Comparison of ENCODE assay signal across 28 cellular contexts in the genomic region with DNA sequence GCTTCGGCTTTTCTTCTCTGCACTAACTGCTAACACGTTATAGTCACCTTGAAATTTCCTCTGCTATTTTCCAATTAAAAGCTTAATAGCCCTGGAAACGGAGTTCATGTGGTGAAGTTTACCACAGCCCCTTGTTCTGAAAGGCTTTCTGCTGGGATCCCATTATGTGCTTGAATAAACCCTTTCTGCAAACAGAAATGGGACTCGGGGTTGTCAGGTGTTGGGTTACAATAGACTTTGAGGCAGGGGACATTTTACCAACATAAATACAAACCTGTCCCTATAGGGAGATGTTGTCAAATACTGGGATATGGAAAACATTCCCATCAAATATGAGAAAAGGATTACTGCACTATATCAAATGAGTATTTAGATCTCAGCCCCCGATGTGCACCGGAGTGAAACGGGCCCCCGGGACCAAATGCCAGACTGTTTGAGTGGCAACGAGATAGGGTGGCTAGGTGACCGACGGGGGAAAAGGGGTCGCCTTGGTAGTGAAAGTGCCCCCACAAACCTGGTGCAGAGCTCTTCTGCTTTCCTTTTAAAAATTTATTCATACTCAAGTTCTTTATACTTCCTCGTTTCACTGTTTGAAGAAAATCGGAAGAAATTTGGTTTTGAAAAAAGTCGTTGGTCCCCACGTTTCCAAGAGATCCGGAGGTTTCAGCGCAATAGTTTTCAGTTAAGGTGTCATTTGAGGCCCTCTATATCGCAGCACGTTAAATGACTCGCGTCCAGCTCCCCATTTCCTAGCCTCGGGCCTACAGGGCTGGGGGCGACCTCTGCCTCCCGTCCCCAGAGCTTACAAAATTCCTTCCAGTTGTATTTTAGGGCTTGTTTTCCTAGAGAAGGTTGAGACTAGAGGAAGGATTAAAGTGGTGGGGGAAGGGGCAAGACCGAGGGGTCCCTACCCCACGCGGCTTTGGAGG. TPM values are rescaled to one million over a fixed set of nuclear protein-coding genes. Genes with fewer than 3 reads are reported as not detected.
DNase-seq lines count a peak whose midpoint lies in the region; ATAC-seq, FAIRE-seq and TF ChIP-seq lines count a peak whose summit lies in the region.
"Had no signal": no experiment of that assay in that cellular context is flagged by ENCODE, and none has a peak within 500 bp of the region (broad histone marks: within the 10 kb centered on the region; RNA-seq: fewer than 3 reads in every experiment).

No MANE protein-coding gene starts in this region.

- H3K36me3 ChIP-seq in GM23338 (ENCODE audit: insufficient read depth) (no peaks in the 10 kb centered on the region), astrocyte (ENCODE audit: insufficient read depth, low read length) (no peaks in the 10 kb centered on the region)
- H3K36me3 ChIP-seq: MG63, tibial artery had no signal

- FAIRE-seq in astrocyte (lab: Jason Lieb, UNC) = no peak
- FAIRE-seq: GM19239 had no signal

- no peaks in the 10 kb centered on the region for H3K79me2 ChIP-seq in GM23338 (replicated peaks; ENCODE audit: insufficient read depth)
- no peaks in the 10 kb centered on the region for H3K79me2 ChIP-seq in astrocyte (ENCODE audit: insufficient read depth, low read length)

- H3K4me1 ChIP-seq in GM23338 (ENCODE audit: insufficient read depth) (peaks cover 39% of the 10 kb centered on the region), astrocyte (ENCODE audit: insufficient read depth, low read length) (no peaks in the 10 kb centered on the region)

- H3K4me2 ChIP-seq in GM23338 (peak overlapping the region; percentile 91), astrocyte (ENCODE audit: low read length) (no peak overlapping the region)

- H3K27me3 Mint-ChIP-seq in GM23338 (ENCODE audit: insufficient read depth, low read depth, poor library complexity) (peaks cover 94% of the 10 kb centered on the region), astrocyte (ENCODE audit: low read depth, unreplicated experiment) (peaks cover 74% of the 10 kb centered on the region), nephron (ENCODE audit: low read depth) (peaks cover 96% of the 10 kb centered on the region), Calu3 (ENCODE audit: unreplicated experiment) (peaks cover 36% of the 10 kb centered on the region)

- CTCF ChIA-PET in Calu3 (lab: Charles Lee) = no interaction called here

- H3K9ac ChIP-seq in astrocyte (ENCODE audit: low read length) = no peak overlapping the region

- H3K27me3 ChIP-seq in GM23338 (ENCODE audit: insufficient read depth) (peaks cover 100% of the 10 kb centered on the region), astrocyte (ENCODE audit: insufficient read depth, low read length) (peaks cover 88% of the 10 kb centered on the region)
- H3K27me3 ChIP-seq: MG63 had no signal

- ATAC-seq in GM23338 = no peak
- no peak for ATAC-seq in GM18873 (IDR thresholded peaks at IDR 0.05; ENCODE audit: low FRiP score, unreplicated experiment)
- ATAC-seq: Right ventricle myocardium inferior had no signal

- H3K4me1 Mint-ChIP-seq in GM23338 (peaks cover 49% of the 10 kb centered on the region), astrocyte (ENCODE audit: low read depth, unreplicated experiment) (no peaks in the 10 kb centered on the region), nephron (peaks cover 35% of the 10 kb centered on the region), Calu3 (ENCODE audit: low read depth, unreplicated experiment) (no peaks in the 10 kb centered on the region)

- H3K4me3 Mint-ChIP-seq in GM23338 = peak overlapping the region; percentile 67
- H3K4me3 Mint-ChIP-seq in astrocyte (ENCODE audit: unreplicated experiment) = no peak overlapping the region
- H3K4me3 Mint-ChIP-seq in nephron = peak overlapping the region; percentile 5 to 63 (median 17)
- no peak overlapping the region for H3K4me3 Mint-ChIP-seq in Calu3 (ENCODE audit: low read depth, unreplicated experiment)
- H3K4me3 Mint-ChIP-seq: activated CD4-positive, alpha-beta T cell treated with anti-CD3 and anti-CD28 coated beads, Interleukin-2, amount 10 ng/mL, durations not matched to agents 24 days and 14 days; CD4-positive, alpha-beta T cell had no signal

- DNase-seq in DMS153 (lab: John Stamatoyannopoulos, UW) (peak; percentile 23), GM23338 (ENCODE audit: low spot score) (peak; percentile 31), astrocyte (ENCODE audit: low read depth) (no peak), NOMO-1 treated with dmso at 0.1 percent for 144 hours (lab: John Stamatoyannopoulos, UW; ENCODE audit: unreplicated experiment) (no peak), Calu3 (no peak)
- DNase-seq: activated CD4-positive, alpha-beta T cell treated with anti-CD3 and anti-CD28 coated beads, Interleukin-2, amount 10 ng/mL, durations not matched to agents 24 days and 14 days; activated CD8-positive, alpha-beta memory T cell treated with anti-CD3 and anti-CD28 coated beads, Interleukin-2, amount 50 U/mL, for 4 hours; activated effector memory CD4-positive, alpha-beta T cell treated with Interleukin-2 at 50 U/mL for 16 hours; amniotic stem cell; CD4-positive, alpha-beta T cell; dermis blood vessel endothelial cell; foreskin fibroblast; GDM1; GOT3; hippocampal formation; islet precursor cell; MG63; NCI-H2029 treated with DMSO at 0.1 percent for 48 hours; NCI-H510A treated with DMSO at 0.1 percent for 48 hours; stimulated activated naive CD4-positive, alpha-beta T cell treated with Interleukin-2 at 50 U/mL for 16 hours; tibial artery had no signal

- H3K27ac ChIP-seq in GM23338 (ENCODE audit: low read depth) = no peak overlapping the region
- no peak overlapping the region for H3K27ac ChIP-seq in astrocyte (ENCODE audit: low read depth, low read length)
- H3K27ac ChIP-seq: tibial artery had no signal

- no TSS peak for BruUV-seq in Calu3 (replicated peaks; lab: Mats Ljungman, UMichigan)

- H3K9me2 ChIP-seq in GM23338 (ENCODE audit: insufficient read depth) = no peaks in the 10 kb centered on the region

- H3K9me3 ChIP-seq in astrocyte (ENCODE audit: insufficient read depth, low read depth, low read length) = peaks cover 3% of the 10 kb centered on the region
- H3K9me3 ChIP-seq: MG63, tibial artery had no signal

- no peak overlapping the region for H2AFZ ChIP-seq in GM23338
- no peak overlapping the region for H2AFZ ChIP-seq in astrocyte (ENCODE audit: low read depth, low read length)

- TF ChIP-seq CTCF in GM23338 (conservative IDR thresholded peaks at IDR 0.05; ENCODE audit: low read depth in 2 of 2) (no peak), astrocyte (IDR thresholded peaks at IDR 0.05; ENCODE audit: insufficient read depth, low read depth, low read length) (no peak), nephron (IDR thresholded peaks at IDR 0.05; ENCODE audit: unreplicated experiment in 3 of 3) (no peak), Calu3 (IDR thresholded peaks at IDR 0.05; ENCODE audit: unreplicated experiment) (no peak)

- H4K20me1 ChIP-seq in GM23338 (replicated peaks; ENCODE audit: insufficient read depth) (peaks cover 31% of the 10 kb centered on the region), astrocyte (ENCODE audit: insufficient read depth, low read length) (no peaks in the 10 kb centered on the region)

- H3K27ac Mint-ChIP-seq in GM23338 (no peak overlapping the region), astrocyte (ENCODE audit: unreplicated experiment) (peak overlapping the region; percentile 18), nephron (no peak overlapping the region), Calu3 (ENCODE audit: unreplicated experiment) (no peak overlapping the region)
- H3K27ac Mint-ChIP-seq: CD4-positive, alpha-beta T cell had no signal

- H3K4me3 ChIP-seq in GM23338 = peak overlapping the region; percentile 70
- H3K4me3 ChIP-seq in astrocyte (ENCODE audit: insufficient read depth, low read depth, low read length) = no peak overlapping the region
- H3K4me3 ChIP-seq: lung, MG63, tibial artery had no signal

- intact Hi-C loops in Calu3 (cut with micrococcal nuclease; ENCODE audit: unreplicated experiment) = no loop called here

- H3K9me3 Mint-ChIP-seq in GM23338 (peaks cover under 1% of the 10 kb centered on the region; the same call in 1 of the 3 replicates), astrocyte (ENCODE audit: unreplicated experiment) (peaks cover 16% of the 10 kb centered on the region), nephron (peaks cover 3% of the 10 kb centered on the region), Calu3 (ENCODE audit: low read depth, unreplicated experiment) (peaks cover 2% of the 10 kb centered on the region)
- H3K9me3 Mint-ChIP-seq: CD4-positive, alpha-beta T cell had no signal

- H3K36me3 Mint-ChIP-seq in GM23338 (ENCODE audit: low read depth) (no peaks in the 10 kb centered on the region; the same call in 2 of the 3 replicates), astrocyte (ENCODE audit: low read depth, unreplicated experiment) (no peaks in the 10 kb centered on the region), nephron (ENCODE audit: low read depth) (no peaks in the 10 kb centered on the region), Calu3 (ENCODE audit: insufficient read depth, unreplicated experiment) (no peaks in the 10 kb centered on the region)

- H3F3A ChIP-seq in GM23338 (replicated peaks; ENCODE audit: low read depth) = peaks cover 22% of the 10 kb centered on the region

TF ChIP-seq in GM23338, 12 proteins besides CTCF, POLR2A, EP300 and RAD21 (continues in another document):
- no peak for TF ChIP-seq JUNB (IDR thresholded peaks at IDR 0.05; ENCODE audit: unreplicated experiment)
- TF ChIP-seq, protein P1, sequence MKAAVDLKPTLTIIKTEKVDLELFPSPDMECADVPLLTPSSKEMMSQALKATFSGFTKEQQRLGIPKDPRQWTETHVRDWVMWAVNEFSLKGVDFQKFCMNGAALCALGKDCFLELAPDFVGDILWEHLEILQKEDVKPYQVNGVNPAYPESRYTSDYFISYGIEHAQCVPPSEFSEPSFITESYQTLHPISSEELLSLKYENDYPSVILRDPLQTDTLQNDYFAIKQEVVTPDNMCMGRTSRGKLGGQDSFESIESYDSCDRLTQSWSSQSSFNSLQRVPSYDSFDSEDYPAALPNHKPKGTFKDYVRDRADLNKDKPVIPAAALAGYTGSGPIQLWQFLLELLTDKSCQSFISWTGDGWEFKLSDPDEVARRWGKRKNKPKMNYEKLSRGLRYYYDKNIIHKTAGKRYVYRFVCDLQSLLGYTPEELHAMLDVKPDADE (IDR thresholded peaks at IDR 0.05) = no peak
- no peak for TF ChIP-seq STAT1 (IDR thresholded peaks at IDR 0.05; ENCODE audit: unreplicated experiment)

RNA-seq across cellular contexts. Expression of a gene that starts 2.1 kb away (rescaled TPM):
- total RNA-seq in GM23338 (2014; rRNA removed; shearing (Covaris generic)) = not detected in 2 replicates
- polyA plus RNA-seq in GM23338 (2016; fragmentation: Nextera tagmentation; extraction: Ambion mirVana) = not detected in 2 replicates
- not detected in 2 replicates for total RNA-seq in astrocyte
- not detected in 2 replicates for total RNA-seq in Calu3 (2022)
- total RNA-seq: activated CD4-positive, alpha-beta T cell treated with anti-CD3 and anti-CD28 coated beads, Interleukin-2, amount 10 ng/mL, durations not matched to agents 24 days and 14 days; CD4-positive, alpha-beta T cell; dermis blood vessel endothelial cell; lung; myocyte; posterior vena cava; Right ventricle myocardium inferior had no signal

Comparison
In these comparisons a context has a peak if more than half of its experiments do, and no peak if none do; other contexts are left out.
1. DNase-seq: peak in DMS153 (single experiment) and GM23338 (single experiment); none in astrocyte (single experiment), NOMO-1 treated with dmso at 0.1 percent for 144 hours (single experiment) and Calu3 (single experiment).
2. H3K4me3 Mint-ChIP-seq: peak in GM23338 (single experiment) and nephron (3 of 3); none in astrocyte (single experiment) and Calu3 (single experiment).